ENCODE assay signal across 8 cellular contexts in the genomic region with DNA sequence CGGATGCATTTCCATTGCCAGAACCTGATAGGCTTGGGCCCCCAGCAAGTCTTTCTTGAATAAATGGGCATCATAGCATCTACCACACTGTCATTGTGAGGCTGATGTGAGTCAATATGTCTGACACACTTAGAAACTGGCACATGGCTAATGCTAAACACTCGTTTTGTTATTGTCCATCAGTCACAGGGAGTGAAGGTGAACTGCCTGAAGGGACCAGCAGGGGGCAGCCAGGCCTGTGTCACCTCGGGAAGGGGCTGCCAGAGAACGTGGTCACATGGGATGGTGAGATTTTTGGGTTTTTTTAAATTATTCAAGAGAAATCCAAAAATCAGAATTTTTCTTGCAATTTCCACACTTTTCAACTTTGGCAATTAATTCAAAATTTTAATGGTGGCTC. TPM values are rescaled to one million over a fixed set of nuclear protein-coding genes. Genes with fewer than 3 reads are reported as not detected.
DNase-seq lines count a peak whose midpoint lies in the region; ATAC-seq, FAIRE-seq and TF ChIP-seq lines count a peak whose summit lies in the region.

No MANE protein-coding gene starts in this region.

- no peaks in the 10 kb centered on the region for H3K9me3 ChIP-seq in tibial artery

- no peak for ATAC-seq in GM18861 (IDR thresholded peaks at IDR 0.05; ENCODE audit: unreplicated experiment)

- no peak for TF ChIP-seq POLR2A in GM12891 (IDR thresholded peaks at IDR 0.05; ENCODE audit: low read depth, low read length)

- no peak overlapping the region for H3K4me3 ChIP-seq in tibial artery

- H3K4me1 ChIP-seq in tibial artery, result no peaks in the 10 kb centered on the region

- peak; percentile 44 for DNase-seq in A172 (ENCODE audit: low spot score)
- DNase-seq in GM12891 (ENCODE audit: insufficient read length, low spot score), result peak; percentile 77
- peak; percentile 33 for DNase-seq in RPMI7951 (ENCODE audit: low read depth)
- DNase-seq in globus pallidus (ENCODE audit: low spot score), result peak; percentile 20
- peak; percentile 50 to 53 for DNase-seq in tibial artery
- no peak for DNase-seq in NCI-H510A treated with DMSO at 0.1 percent for 48 hours (lab: John Stamatoyannopoulos, UW)
- no peak for DNase-seq in activated CD4-positive, CD25-positive, alpha-beta regulatory T cell treated with anti-CD3 and anti-CD28 coated beads, Interleukin-2, amount 50 U/mL, for 72 hours

- peak; percentile 50 for FAIRE-seq in GM12891 (lab: Jason Lieb, UNC)

- intact Hi-C loops in tibial artery (cut with DNase I; ENCODE audit: low total_unique reads), result no loop called here

- peak in 1 of 2 experiments; percentile 26 for TF ChIP-seq CTCF in tibial artery (IDR thresholded peaks at IDR 0.05)

- no peak overlapping the region for H3K27ac ChIP-seq in tibial artery

- no peaks in the 10 kb centered on the region for H3K36me3 ChIP-seq in tibial artery

- H3K27me3 ChIP-seq in tibial artery, result peaks cover 0 to 13% of the 10 kb centered on the region in 2 donors

TF ChIP-seq in GM12891, 5 proteins besides CTCF, POLR2A, EP300 and RAD21:
- TF ChIP-seq PAX5 (IDR thresholded peaks at IDR 0.05; ENCODE audit: insufficient read depth, low read length, severe bottlenecking) (no peak), SPI1 (IDR thresholded peaks at IDR 0.05; ENCODE audit: low read depth, low read length) (no peak), POLR2AphosphoS5 (IDR thresholded peaks at IDR 0.05; ENCODE audit: low read depth, low read length) (no peak), TAF1 (IDR thresholded peaks at IDR 0.05; ENCODE audit: low read depth, low read length) (no peak), POU2F2 (IDR thresholded peaks at IDR 0.05; ENCODE audit: low read depth, low read length) (no peak)

RNA-seq across cellular contexts. Expression of a gene that starts 0.8 kb away (rescaled TPM):
- total RNA-seq in A172 (2014; rRNA removed; shearing (Covaris generic)), result not detected in 2 replicates
- 0.09 TPM for polyA plus RNA-seq in GM12891 (2012; ENCODE audit: low read depth, missing spikeins)
- total RNA-seq in RPMI7951 (2014; rRNA removed; shearing (Covaris generic)), result 0.36 TPM in 1 of 2 replicates, not detected in the other

Comparison
In these comparisons a context has a peak if more than half of its experiments do, and no peak if none do; other contexts are left out.
1. DNase-seq: peak in A172 (single experiment), GM12891 (single experiment), RPMI7951 (single experiment), globus pallidus (single experiment) and tibial artery (2 of 2); none in NCI-H510A treated with DMSO at 0.1 percent for 48 hours (single experiment) and activated CD4-positive, CD25-positive, alpha-beta regulatory T cell treated with anti-CD3 and anti-CD28 coated beads, Interleukin-2, amount 50 U/mL, for 72 hours (single experiment).